ENCODE assay signal across 8 cellular contexts in the genomic region with DNA sequence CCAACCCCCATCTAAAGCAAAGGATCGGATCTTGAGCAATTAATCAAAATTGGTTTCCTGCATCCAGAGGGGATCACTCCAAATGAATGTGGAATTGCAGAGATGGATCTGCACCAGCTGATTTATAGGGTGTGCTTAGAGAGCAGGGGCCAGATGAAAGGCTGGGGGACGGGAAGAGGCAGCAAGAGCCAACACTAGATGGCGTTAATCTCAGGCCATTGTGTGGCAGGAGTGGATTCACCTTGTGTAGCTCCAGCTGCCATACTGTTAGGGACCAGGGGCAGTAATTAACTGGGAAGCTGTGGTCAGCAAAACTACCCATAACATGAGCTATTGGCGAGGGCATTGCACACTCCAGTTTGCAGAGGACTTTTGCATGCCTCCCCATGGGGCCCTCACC. TPM values are rescaled to one million over a fixed set of nuclear protein-coding genes. Genes with fewer than 3 reads are reported as not detected.
DNase-seq lines count a peak whose midpoint lies in the region; ATAC-seq, FAIRE-seq and TF ChIP-seq lines count a peak whose summit lies in the region.

No MANE protein-coding gene starts in this region.

- DNase-seq in COR-L47 (lab: John Stamatoyannopoulos, UW) = peak; percentile 67
- peak; percentile 50 for DNase-seq in NT2/D1 (ENCODE audit: low read depth, low spot score)
- no peak for DNase-seq in epithelial cell of proximal tubule (ENCODE audit: low read depth)
- DNase-seq in urothelium cell line (ENCODE audit: low spot score) = peak; percentile 57
- no peak for DNase-seq in activated T-cell treated with anti-CD3 and anti-CD28 coated beads, Interleukin-2, amount 50 U/mL, for 24 hours
- DNase-seq in activated CD4-positive, alpha-beta T cell treated with anti-CD3 and anti-CD28 coated beads, Interleukin-2, amount 50 U/mL, for 48 hours = no peak

- H3K27me3 Mint-ChIP-seq in activated T-cell treated with anti-CD3 and anti-CD28 coated beads, Interleukin-2, amount 50 U/mL, for 24 hours = no peaks in the 10 kb centered on the region

- H3K27ac Mint-ChIP-seq in activated T-cell treated with anti-CD3 and anti-CD28 coated beads, Interleukin-2, amount 50 U/mL, for 24 hours = no peak overlapping the region

- no peak overlapping the region for H3K9ac ChIP-seq in NT2/D1 (ENCODE audit: insufficient read length, low read depth)

- no peaks in the 10 kb centered on the region for H3K9me3 ChIP-seq in HEK293 (ENCODE audit: control insufficient read depth, insufficient read depth, low read depth, low read length)
- no peaks in the 10 kb centered on the region for H3K9me3 ChIP-seq in NT2/D1 (ENCODE audit: insufficient read depth, low read length)

- H3K4me1 ChIP-seq in HEK293 (ENCODE audit: control insufficient read depth, insufficient read depth, low read length) (no peaks in the 10 kb centered on the region), NT2/D1 (ENCODE audit: insufficient read depth, insufficient read length) (no peaks in the 10 kb centered on the region)

- H3K4me1 Mint-ChIP-seq in activated T-cell treated with anti-CD3 and anti-CD28 coated beads, Interleukin-2, amount 50 U/mL, for 24 hours (ENCODE audit: low read depth) = peaks cover 4% of the 10 kb centered on the region

- no peak for FAIRE-seq in urothelium cell line (lab: Jason Lieb, UNC)

- no peaks in the 10 kb centered on the region for H3K36me3 Mint-ChIP-seq in activated T-cell treated with anti-CD3 and anti-CD28 coated beads, Interleukin-2, amount 50 U/mL, for 24 hours (ENCODE audit: low read depth)

- H3K4me3 Mint-ChIP-seq in activated T-cell treated with anti-CD3 and anti-CD28 coated beads, Interleukin-2, amount 50 U/mL, for 24 hours = no peak overlapping the region

- CTCF ChIA-PET in HEK293 (lab: Yijun Ruan, JAX) = interaction anchor here (0.6 to 2.3 kb wide), 27 partner anchors 8 to 721 kb away, joined by 3 to 12 read pairs (median 4); no protein-coding TSS in a partner anchor

- no peak for ATAC-seq in HG02884 (IDR thresholded peaks at IDR 0.05; ENCODE audit: unreplicated experiment)

- H3K36me3 ChIP-seq in HEK293 (ENCODE audit: control insufficient read depth in 2 of 2, insufficient read depth in 1 of 2, low read length in 2 of 2) = no peaks in the 10 kb centered on the region
- no peaks in the 10 kb centered on the region for H3K36me3 ChIP-seq in NT2/D1 (ENCODE audit: insufficient read depth, insufficient read length, low read length)

- no peak overlapping the region for H3K27ac ChIP-seq in HEK293 (ENCODE audit: extremely low read depth, low read depth, low read length)

- TF ChIP-seq CTCF in HEK293 (tag by site-specific recombination; IDR thresholded peaks at IDR 0.05) (0 out of 2 replicates have a peak, but pooled peaks have one; percentile 12), epithelial cell of proximal tubule (conservative IDR thresholded peaks at IDR 0.05; ENCODE audit: low read depth, low read length) (peak; percentile 75)

- no peaks in the 10 kb centered on the region for H3K9me3 Mint-ChIP-seq in activated T-cell treated with anti-CD3 and anti-CD28 coated beads, Interleukin-2, amount 50 U/mL, for 24 hours

- H3K27me3 ChIP-seq in NT2/D1 (ENCODE audit: insufficient read depth, insufficient read length) = no peaks in the 10 kb centered on the region

- H3K4me3 ChIP-seq in HEK293 (ENCODE audit: low read depth, low read length) (no peak overlapping the region), NT2/D1 (ENCODE audit: insufficient read length, low read depth) (no peak overlapping the region), epithelial cell of proximal tubule (ENCODE audit: low read depth, low read length) (no peak overlapping the region)

- POLR2A ChIA-PET in HEK293 (lab: Yijun Ruan, JAX) = no interaction called here

TF ChIP-seq in HEK293, 187 proteins besides CTCF, POLR2A, EP300 and RAD21:
- TF ChIP-seq ZNF654 (tag by site-specific recombination; IDR thresholded peaks at IDR 0.05; ENCODE audit: low read depth) (peak; percentile 39), ZNF221 (tag by site-specific recombination; IDR thresholded peaks at IDR 0.05; ENCODE audit: borderline replicate concordance) (no peak)

RNA-seq across cellular contexts. Expression of a gene that starts 35.6 kb away (rescaled TPM):
- 231 and 256 TPM in 2 replicates for total RNA-seq in epithelial cell of proximal tubule

Comparison
In these comparisons a context has a peak if more than half of its experiments do, and no peak if none do; other contexts are left out.
1. DNase-seq: peak in COR-L47 (single experiment), NT2/D1 (single experiment) and urothelium cell line (single experiment); none in epithelial cell of proximal tubule (single experiment), activated T-cell treated with anti-CD3 and anti-CD28 coated beads, Interleukin-2, amount 50 U/mL, for 24 hours (single experiment) and activated CD4-positive, alpha-beta T cell treated with anti-CD3 and anti-CD28 coated beads, Interleukin-2, amount 50 U/mL, for 48 hours (0 of 2).